16 cellular contexts compared by ENCODE assay signal in genomic region chr5:143642791-143643190, GRCh38.
DNase-seq lines count a peak whose midpoint lies in the region; ATAC-seq and TF ChIP-seq lines count a peak whose summit lies in the region.
"Had no signal": no experiment of that assay in that cellular context is flagged by ENCODE, and none has a peak within 500 bp of the region (broad histone marks: within the 10 kb centered on the region; RNA-seq: fewer than 3 reads in every experiment).

No MANE protein-coding gene starts in this region.

- H3K36me3 ChIP-seq in PC-3 (ENCODE audit: low read depth, low read length) = no peaks in the 10 kb centered on the region

- ATAC-seq in PC-3 = peak; percentile 81
- ATAC-seq in GM21447 (IDR thresholded peaks at IDR 0.05; ENCODE audit: unreplicated experiment) = no peak
- ATAC-seq in HG03439 (IDR thresholded peaks at IDR 0.05; ENCODE audit: unreplicated experiment) = no peak
- ATAC-seq: HepG2 had no signal

- H3K9me3 ChIP-seq in PC-3 (ENCODE audit: low read length) = no peaks in the 10 kb centered on the region

- H3K27ac ChIP-seq in PC-3 (ENCODE audit: low read length) = no peak overlapping the region

- POLR2A ChIA-PET in PC-3 (lab: Charles Lee; ENCODE audit: unreplicated experiment) = no interaction called here

- H3K4me3 ChIP-seq in PC-3 (ENCODE audit: low read length) = no peak overlapping the region

- intact Hi-C loops in PC-3 (cut with micrococcal nuclease) = no loop called here

- no peak overlapping the region for H2AFZ ChIP-seq in PC-3 (ENCODE audit: low read length)

- H3K4me1 ChIP-seq in PC-3 (ENCODE audit: insufficient read depth, low read length) = peaks cover 14% of the 10 kb centered on the region

- H3F3A ChIP-seq in PC-3 (ENCODE audit: low read length, unreplicated experiment) = no peaks in the 10 kb centered on the region

- H3K9ac ChIP-seq in PC-3 (ENCODE audit: low read length) = no peak overlapping the region

- no peak for TF ChIP-seq CTCF in PC-3 (conservative IDR thresholded peaks at IDR 0.05; ENCODE audit: low read depth, low read length)

- no peaks in the 10 kb centered on the region for H3K27me3 ChIP-seq in PC-3 (ENCODE audit: low read length)

- no peaks in the 10 kb centered on the region for H3K9me2 ChIP-seq in PC-3 (replicated peaks; ENCODE audit: low read length)

- H3K4me2 ChIP-seq in PC-3 (ENCODE audit: low read length) = peak overlapping the region; percentile 44; the same call in 1 of the 2 replicates

- BruUV-seq in PC-3 (replicated peaks; lab: Mats Ljungman, UMichigan) = no TSS peak

- no peaks in the 10 kb centered on the region for H4K20me1 ChIP-seq in PC-3 (ENCODE audit: low read length)

- no peaks in the 10 kb centered on the region for H3K79me2 ChIP-seq in PC-3 (ENCODE audit: low read length)

- CTCF ChIA-PET in PC-3 (lab: Charles Lee) = interaction anchor here (0.6 kb wide), 1 partner anchor 92 kb away, joined by 4 read pairs; no protein-coding TSS in a partner anchor

- peak; percentile 46 for DNase-seq in AG08395 (ENCODE audit: low spot score)
- peak; percentile 44 for DNase-seq in HCEC 1CT
- DNase-seq in PC-3 = peak; percentile 61
- peak; percentile 15 for DNase-seq in glomerular visceral epithelial cell (ENCODE audit: extremely low spot score)
- no peak for DNase-seq in KG1 (lab: John Stamatoyannopoulos, UW)
- no peak for DNase-seq in NCI-H748 treated with DMSO at 0.1 percent for 48 hours (lab: John Stamatoyannopoulos, UW)
- DNase-seq: CD4-positive, alpha-beta memory T cell; DND-41; Kasumi-1; NCI-H1092; NCI-H1694; NCI-H774; SIG-M5 had no signal

Comparison
In these comparisons a context has a peak if more than half of its experiments do, and no peak if none do; other contexts are left out.
1. DNase-seq: peak in AG08395 (single experiment), HCEC 1CT (single experiment), PC-3 (single experiment) and glomerular visceral epithelial cell (single experiment); none in KG1 (single experiment) and NCI-H748 treated with DMSO at 0.1 percent for 48 hours (single experiment).